ENCODE assay signal across 6 cellular contexts in genomic region chr1:1153215-1153614, GRCh38. TPM values are rescaled to one million over a fixed set of nuclear protein-coding genes. Genes with fewer than 3 reads are reported as not detected.
"Had no signal": no experiment of that assay in that cellular context is flagged by ENCODE, and none has a peak within 500 bp of the region (broad histone marks: within the 10 kb centered on the region; RNA-seq: fewer than 3 reads in every experiment).

No MANE protein-coding gene starts in this region.

RNA-seq across cellular contexts. Expression of gene TTLL10, which starts 20.5 kb away (rescaled TPM):
- total RNA-seq: adrenal gland, astrocyte, bronchial epithelial cell, left ventricle myocardium superior, tibial nerve had no signal

RNA-seq across cellular contexts. Expression of gene TNFRSF18, which starts 53.2 kb away (rescaled TPM):
- total RNA-seq: bronchial epithelial cell, cerebellum had no signal
